22 cellular contexts compared by ENCODE assay signal in genomic region chr2:238040918-238041317, GRCh38. TPM values are rescaled to one million over a fixed set of nuclear protein-coding genes. Genes with fewer than 3 reads are reported as not detected.
DNase-seq lines count a peak whose midpoint lies in the region; ATAC-seq, FAIRE-seq and TF ChIP-seq lines count a peak whose summit lies in the region.
"Had no signal": no experiment of that assay in that cellular context is flagged by ENCODE, and none has a peak within 500 bp of the region (broad histone marks: within the 10 kb centered on the region; RNA-seq: fewer than 3 reads in every experiment).

No MANE protein-coding gene starts in this region.

- H3K27me3 Mint-ChIP-seq in T-helper 2 cell treated with Interferon-gamma antibody and Interleukin-4, amounts not matched to agents 5 μg/mL and 100 μg/mL, for 36 hours (ENCODE audit: low read depth): no peaks in the 10 kb centered on the region
- H3K27me3 Mint-ChIP-seq in MCF 10A (ENCODE audit: insufficient read depth, unreplicated experiment): no peaks in the 10 kb centered on the region
- H3K27me3 Mint-ChIP-seq: CD4-positive, alpha-beta T cell had no signal

- H3K9ac ChIP-seq in HepG2 (ENCODE audit: insufficient read depth, low read depth, low read length): no peak overlapping the region

- no peaks in the 10 kb centered on the region for H3K4me1 Mint-ChIP-seq in T-helper 2 cell treated with Interferon-gamma antibody and Interleukin-4, amounts not matched to agents 5 μg/mL and 100 μg/mL, for 36 hours (ENCODE audit: low read depth)
- no peaks in the 10 kb centered on the region for H3K4me1 Mint-ChIP-seq in MCF 10A (ENCODE audit: insufficient read depth, unreplicated experiment)
- peaks cover 10% of the 10 kb centered on the region for H3K4me1 Mint-ChIP-seq in stimulated activated effector memory CD8-positive, alpha-beta T cell treated with anti-CD3 and anti-CD28 coated beads, Interleukin-12 subunit alpha, Interleukin-12 subunit beta, amount 100 ng/mL, for 72 hours
- H3K4me1 Mint-ChIP-seq: GM23338 had no signal

- TF ChIP-seq POLR2A in breast epithelium (IDR thresholded peaks at IDR 0.05) (no peak), HepG2 (IDR thresholded peaks at IDR 0.05; ENCODE audit: insufficient read depth in 1 of 2, low read depth in 2 of 2, low read length in 2 of 2) (no peak)

- 95% methylated on average over 9 of the region's 9 CpGs for WGBS in HepG2 (ENCODE audit: low lambda C conversion rate)

- H3K36me3 ChIP-seq in breast epithelium (no peaks in the 10 kb centered on the region), HepG2 (replicated peaks in 1 of 2; ENCODE audit: control insufficient read depth in 1 of 2, insufficient read depth in 2 of 2, low read length in 2 of 2) (peaks cover 17 to 56% of the 10 kb centered on the region in 2 experiments)

- H3K4me3 Mint-ChIP-seq in T-helper 2 cell treated with Interferon-gamma antibody and Interleukin-4, amounts not matched to agents 5 μg/mL and 100 μg/mL, for 36 hours: no peak overlapping the region
- no peak overlapping the region for H3K4me3 Mint-ChIP-seq in MCF 10A (ENCODE audit: unreplicated experiment)
- no peak overlapping the region for H3K4me3 Mint-ChIP-seq in stimulated activated effector memory CD8-positive, alpha-beta T cell treated with anti-CD3 and anti-CD28 coated beads, Interleukin-12 subunit alpha, Interleukin-12 subunit beta, amount 100 ng/mL, for 72 hours
- H3K4me3 Mint-ChIP-seq: CD4-positive, alpha-beta T cell; GM23338 had no signal

- peak overlapping the region; percentile 8 for H3K27ac Mint-ChIP-seq in T-helper 2 cell treated with Interferon-gamma antibody and Interleukin-4, amounts not matched to agents 5 μg/mL and 100 μg/mL, for 36 hours
- H3K27ac Mint-ChIP-seq in MCF 10A (ENCODE audit: low read depth, unreplicated experiment): peak overlapping the region; percentile 6
- peak overlapping the region; percentile 89 for H3K27ac Mint-ChIP-seq in stimulated activated effector memory CD8-positive, alpha-beta T cell treated with anti-CD3 and anti-CD28 coated beads, Interleukin-12 subunit alpha, Interleukin-12 subunit beta, amount 100 ng/mL, for 72 hours
- H3K27ac Mint-ChIP-seq: CD4-positive, alpha-beta T cell; GM23338 had no signal

- in situ Hi-C loops in HepG2 (cut with HindIII; ENCODE audit: extremely low pct_ligation_motif_present, low pct_unique_long_range_greater_than_20kb): no loop called here

- H3K27ac ChIP-seq in breast epithelium: no peak overlapping the region
- H3K27ac ChIP-seq in HepG2 (ENCODE audit: extremely low read length, insufficient read depth, low read length): no peak overlapping the region
- H3K27ac ChIP-seq: 22Rv1, A549, C4-2B had no signal

- BruUV-seq in MCF 10A (replicated peaks; lab: Mats Ljungman, UMichigan): no TSS peak
- BruUV-seq in HepG2 (replicated peaks; lab: Mats Ljungman, UMichigan): no TSS peak

- H4K20me1 ChIP-seq in HepG2 (ENCODE audit: insufficient read depth, low read length): no peaks in the 10 kb centered on the region

- H3K4me3 ChIP-seq in breast epithelium (no peak overlapping the region), HepG2 (replicated peaks in 1 of 3; ENCODE audit: insufficient read depth in 1 of 3, low read depth in 2 of 3, low read length in 3 of 3) (no peak overlapping the region)
- H3K4me3 ChIP-seq: A549, GM23338 had no signal

- H3K9me3 ChIP-seq in breast epithelium (no peaks in the 10 kb centered on the region), HepG2 (ENCODE audit: low read length) (no peaks in the 10 kb centered on the region)
- H3K9me3 ChIP-seq: A549, Caco-2 had no signal

- H3K9me3 Mint-ChIP-seq in T-helper 2 cell treated with Interferon-gamma antibody and Interleukin-4, amounts not matched to agents 5 μg/mL and 100 μg/mL, for 36 hours: no peaks in the 10 kb centered on the region
- H3K9me3 Mint-ChIP-seq in MCF 10A (ENCODE audit: unreplicated experiment): no peaks in the 10 kb centered on the region
- H3K9me3 Mint-ChIP-seq in stimulated activated effector memory CD8-positive, alpha-beta T cell treated with anti-CD3 and anti-CD28 coated beads, Interleukin-12 subunit alpha, Interleukin-12 subunit beta, amount 100 ng/mL, for 72 hours: no peaks in the 10 kb centered on the region
- H3K9me3 Mint-ChIP-seq: CD4-positive, alpha-beta T cell; GM23338 had no signal

- H3K27me3 ChIP-seq in breast epithelium (no peaks in the 10 kb centered on the region), HepG2 (ENCODE audit: control insufficient read depth in 1 of 2, insufficient read depth in 2 of 2, low read length in 2 of 2) (no peaks in the 10 kb centered on the region)

- no peaks in the 10 kb centered on the region for H3K4me1 ChIP-seq in breast epithelium
- no peaks in the 10 kb centered on the region for H3K4me1 ChIP-seq in HepG2 (ENCODE audit: insufficient read depth, low read length)
- H3K4me1 ChIP-seq: A549, Caco-2 had no signal

- no peak overlapping the region for H3K4me2 ChIP-seq in HepG2 (ENCODE audit: low read depth, low read length)
- H3K4me2 ChIP-seq: A549, GM23338 had no signal

- H3K36me3 Mint-ChIP-seq in T-helper 2 cell treated with Interferon-gamma antibody and Interleukin-4, amounts not matched to agents 5 μg/mL and 100 μg/mL, for 36 hours (ENCODE audit: low read depth): peaks cover 40% of the 10 kb centered on the region
- H3K36me3 Mint-ChIP-seq in MCF 10A (ENCODE audit: insufficient read depth, unreplicated experiment): peaks cover 62% of the 10 kb centered on the region
- H3K36me3 Mint-ChIP-seq in stimulated activated effector memory CD8-positive, alpha-beta T cell treated with anti-CD3 and anti-CD28 coated beads, Interleukin-12 subunit alpha, Interleukin-12 subunit beta, amount 100 ng/mL, for 72 hours: peaks cover 71% of the 10 kb centered on the region

- no peak for TF ChIP-seq RAD21 in HepG2 (CRISPR knock-in tag; IDR thresholded peaks at IDR 0.05)

- intact Hi-C loops in MCF 10A (cut with micrococcal nuclease) (no loop called here), breast epithelium (cut with DNase I; ENCODE audit: low total_unique reads) (no loop called here), HepG2 (cut with micrococcal nuclease; ENCODE audit: unreplicated experiment) (no loop called here)

- H2AFZ ChIP-seq in HepG2 (ENCODE audit: low read length): no peak overlapping the region
- H2AFZ ChIP-seq: GM23338 had no signal

- TF ChIP-seq EP300 in HepG2 (IDR thresholded peaks at IDR 0.05; ENCODE audit: low read depth in 2 of 2, low read length in 2 of 2) (no peak), HepG2 (CRISPR knock-in tag; IDR thresholded peaks at IDR 0.05; ENCODE audit: borderline replicate concordance) (no peak)

- no peak for TF ChIP-seq CTCF in MCF 10A (IDR thresholded peaks at IDR 0.05; ENCODE audit: unreplicated experiment)
- TF ChIP-seq CTCF in breast epithelium (IDR thresholded peaks at IDR 0.05): no peak
- no peak for TF ChIP-seq CTCF in HepG2 (CRISPR knock-in tag; IDR thresholded peaks at IDR 0.05)

- FAIRE-seq in HepG2 (lab: Jason Lieb, UNC): no peak
- FAIRE-seq: A549, D721Med, G401.6, GM12892, GM18507, H54, HTR-8/SVneo had no signal

- POLR2A ChIA-PET in MCF 10A (lab: Yijun Ruan, JAX): interaction anchor here (1.4 to 2.1 kb wide), 2 partner anchors 12 to 20 kb away, joined by 4 to 13 read pairs; partner anchors contain the start of gene SCLY
- POLR2A ChIA-PET in HepG2 (lab: Yijun Ruan, JAX): interaction anchor here (0.6 kb wide), 1 partner anchor 16 kb away, joined by 3 read pairs; no protein-coding TSS in a partner anchor

- ATAC-seq in stimulated activated effector memory CD8-positive, alpha-beta T cell treated with anti-CD3 and anti-CD28 coated beads, Interleukin-12 subunit alpha, Interleukin-12 subunit beta, amount 100 ng/mL, for 72 hours: no peak
- no peak for ATAC-seq in HepG2
- ATAC-seq: A549, GM23338 had no signal

- no peaks in the 10 kb centered on the region for H3K79me2 ChIP-seq in HepG2 (ENCODE audit: insufficient read depth, low read length)

- DNase-seq in T-helper 2 cell treated with Interferon-gamma antibody and Interleukin-4, amounts not matched to agents 5 μg/mL and 100 μg/mL, for 36 hours (ENCODE audit: low spot score): no peak
- DNase-seq in T-helper 2 cell (no peak), MCF 10A (ENCODE audit: unreplicated experiment) (no peak), breast epithelium (ENCODE audit: low spot score in 2 of 2) (no peak), dedifferentiated amniotic fluid mesenchymal stem cell (ENCODE audit: extremely low spot score) (peak; percentile 5), NCI-H2227 (lab: John Stamatoyannopoulos, UW; ENCODE audit: unreplicated experiment) (no peak), HepG2 (ENCODE audit: low spot score) (no peak)
- DNase-seq in stimulated activated effector memory CD8-positive, alpha-beta T cell treated with anti-CD3 and anti-CD28 coated beads, Interleukin-12 subunit alpha, Interleukin-12 subunit beta, amount 100 ng/mL, for 72 hours (ENCODE audit: low spot score in 2 of 2): no peak
- DNase-seq: AML-193; Caco-2; CD4-positive, alpha-beta T cell; HCEC 1CT had no signal

- CTCF ChIA-PET in MCF 10A (lab: Yijun Ruan, JAX) (interaction anchor here (0.5 kb wide), 1 partner anchor 1585 kb away, joined by 4 read pairs; no protein-coding TSS in a partner anchor), HepG2 (lab: Yijun Ruan, JAX; ENCODE audit: low intra/inter-chr PET ratio, low total read pairs) (no interaction called here)

RNA-seq across cellular contexts. Expression of gene SCLY, which starts 19.9 kb away (rescaled TPM):
- total RNA-seq in MCF 10A (2022): 40.1 and 40.4 TPM in 2 replicates
- total RNA-seq in breast epithelium: 10 to 100 TPM; 11.2 to 16.7 (median 12.1) TPM
- 31.6 and 38.6 TPM in 2 replicates for total RNA-seq in HepG2 (2016; rRNA removed; fragmentation: Illumina TruSeq; extraction: Trizol)
- total RNA-seq in HepG2 (2016; cell fraction: cytosol; rRNA removed; fragmentation: Illumina TruSeq; extraction: Trizol; ENCODE audit: low read depth): 12.3 and 14.5 TPM in 2 replicates
- 30.5 and 37.5 TPM in 2 replicates for total RNA-seq in HepG2 (2016; cell fraction: insoluble cytoplasmic fraction; rRNA removed; fragmentation: Illumina TruSeq; extraction: Trizol)
- 23.6 and 24.7 TPM in 2 replicates for total RNA-seq in HepG2 (2016; cell fraction: membrane; rRNA removed; fragmentation: Illumina TruSeq; extraction: Trizol)
- total RNA-seq in HepG2 (2016; cell fraction: nucleus; rRNA removed; fragmentation: Illumina TruSeq; extraction: Trizol): 29.1 and 39.0 TPM in 2 replicates
- polyA plus RNA-seq in HepG2 (2011; rRNA removed): 27.9 and 29.8 TPM in 2 replicates
- 17.1 and 23.0 TPM in 2 replicates for polyA plus RNA-seq in HepG2 (2011; cell fraction: cytosol; rRNA removed)
- polyA plus RNA-seq in HepG2 (2011; cell fraction: nucleus; rRNA removed): 64.3 and 65.1 TPM in 2 replicates
- 22.1 and 29.8 TPM in 2 replicates for polyA plus RNA-seq in HepG2 (2012)
- polyA plus RNA-seq in HepG2 (2016; cell fraction: cytosol; fragmentation: Illumina TruSeq; extraction: Trizol; ENCODE audit: low read depth): 13.7 and 14.3 TPM in 2 replicates
- 25.9 and 34.7 TPM in 2 replicates for polyA plus RNA-seq in HepG2 (2016; cell fraction: insoluble cytoplasmic fraction; fragmentation: Illumina TruSeq; extraction: Trizol; ENCODE audit: low read depth)
- 18.7 and 19.5 TPM in 2 replicates for polyA plus RNA-seq in HepG2 (2016; cell fraction: membrane; fragmentation: Illumina TruSeq; extraction: Trizol; ENCODE audit: low read depth)
- polyA plus RNA-seq in HepG2 (2016; cell fraction: nucleus; fragmentation: Illumina TruSeq; extraction: Trizol; ENCODE audit: insufficient read depth, low read depth): 41.1 and 45.5 TPM in 2 replicates
- polyA minus RNA-seq in HepG2 (2011; rRNA and poly(A)+ RNA removed; ENCODE audit: low replicate concordance): 43.6 and 66.5 TPM in 2 replicates
- polyA minus RNA-seq in HepG2 (2011; cell fraction: cytosol; rRNA and poly(A)+ RNA removed): 13.8 and 14.8 TPM in 2 replicates
- polyA minus RNA-seq in HepG2 (2011; cell fraction: nucleus; rRNA and poly(A)+ RNA removed): 50.2 and 65.3 TPM in 2 replicates

RNA-seq across cellular contexts. Expression of gene ESPNL, which starts 59.2 kb away (rescaled TPM):
- not detected in 2 replicates for total RNA-seq in MCF 10A (2022)
- 1 to 10 TPM in 1 of 3 donors, under 1 TPM in 2; 0.15 to 1.3 (median 0.64) TPM for total RNA-seq in breast epithelium
- total RNA-seq in HepG2 (2016; rRNA removed; fragmentation: Illumina TruSeq; extraction: Trizol): 0.35 and 0.80 TPM in 2 replicates
- 0.09 TPM in 1 of 2 replicates, not detected in the other for total RNA-seq in HepG2 (2016; cell fraction: cytosol; rRNA removed; fragmentation: Illumina TruSeq; extraction: Trizol; ENCODE audit: low read depth)
- total RNA-seq in HepG2 (2016; cell fraction: insoluble cytoplasmic fraction; rRNA removed; fragmentation: Illumina TruSeq; extraction: Trizol): 0.51 and 1.2 TPM in 2 replicates
- total RNA-seq in HepG2 (2016; cell fraction: membrane; rRNA removed; fragmentation: Illumina TruSeq; extraction: Trizol): 0.34 and 0.38 TPM in 2 replicates
- total RNA-seq in HepG2 (2016; cell fraction: nucleus; rRNA removed; fragmentation: Illumina TruSeq; extraction: Trizol): 0.47 and 0.62 TPM in 2 replicates
- 0.42 and 0.45 TPM in 2 replicates for polyA plus RNA-seq in HepG2 (2011; rRNA removed)
- polyA plus RNA-seq in HepG2 (2011; cell fraction: cytosol; rRNA removed): 0.29 and 0.58 TPM in 2 replicates
- polyA plus RNA-seq in HepG2 (2011; cell fraction: nucleus; rRNA removed): 2.1 TPM in 2 replicates
- polyA plus RNA-seq in HepG2 (2012): 0.66 and 0.68 TPM in 2 replicates
- 0.03 and 0.12 TPM in 2 replicates for polyA plus RNA-seq in HepG2 (2016; cell fraction: cytosol; fragmentation: Illumina TruSeq; extraction: Trizol; ENCODE audit: low read depth)
- 0.39 and 0.45 TPM in 2 replicates for polyA plus RNA-seq in HepG2 (2016; cell fraction: insoluble cytoplasmic fraction; fragmentation: Illumina TruSeq; extraction: Trizol; ENCODE audit: low read depth)
- 0.17 and 0.19 TPM in 2 replicates for polyA plus RNA-seq in HepG2 (2016; cell fraction: membrane; fragmentation: Illumina TruSeq; extraction: Trizol; ENCODE audit: low read depth)
- 0.68 and 1.8 TPM in 2 replicates for polyA plus RNA-seq in HepG2 (2016; cell fraction: nucleus; fragmentation: Illumina TruSeq; extraction: Trizol; ENCODE audit: insufficient read depth, low read depth)
- 0.05 and 1.2 TPM in 2 replicates for polyA minus RNA-seq in HepG2 (2011; rRNA and poly(A)+ RNA removed; ENCODE audit: low replicate concordance)
- polyA minus RNA-seq in HepG2 (2011; cell fraction: cytosol; rRNA and poly(A)+ RNA removed): 0.40 and 0.53 TPM in 2 replicates
- 0.39 and 0.50 TPM in 2 replicates for polyA minus RNA-seq in HepG2 (2011; cell fraction: nucleus; rRNA and poly(A)+ RNA removed)
- total RNA-seq: Caco-2; CD4-positive, alpha-beta T cell had no signal

Comparison
In these comparisons a context has a peak if more than half of its experiments do, and no peak if none do; other contexts are left out.
1. H3K27ac Mint-ChIP-seq: peak in every context shown above with its lines; median percentile 89 in stimulated activated effector memory CD8-positive, alpha-beta T cell treated with anti-CD3 and anti-CD28 coated beads, Interleukin-12 subunit alpha, Interleukin-12 subunit beta, amount 100 ng/mL, for 72 hours; 8 in T-helper 2 cell treated with Interferon-gamma antibody and Interleukin-4, amounts not matched to agents 5 μg/mL and 100 μg/mL, for 36 hours; 6 in MCF 10A.